ENCODE assay signal across 7 cellular contexts in genomic region chr19:3479177-3479818, GRCh38.
A peak's percentile ranks its signal among the peaks of the same experiment; 100 is the strongest.
DNase-seq lines count a peak whose midpoint lies in the region; ATAC-seq, FAIRE-seq and TF ChIP-seq lines count a peak whose summit lies in the region.
"Had no signal": no experiment of that assay in that cellular context is flagged by ENCODE, and none has a peak within 500 bp of the region (broad histone marks: within the 10 kb centered on the region; RNA-seq: fewer than 3 reads in every experiment).

No MANE protein-coding gene starts in this region.

- TF ChIP-seq CTCF in GM13977 (IDR thresholded peaks at IDR 0.05; ENCODE audit: extremely low read depth, insufficient read depth, missing control alignments), result no peak

- DNase-seq in GM13977 (ENCODE audit: low spot score), result peak; percentile 83
- DNase-seq in iPS-NIHi11 (ENCODE audit: low spot score), result peak; percentile 85
- no peak for DNase-seq in HTR-8/SVneo (ENCODE audit: insufficient read length, low spot score)
- DNase-seq in NCI-H1694 (lab: John Stamatoyannopoulos, UW), result no peak
- DNase-seq: gastrocnemius medialis had no signal

- FAIRE-seq in HTR-8/SVneo (lab: Jason Lieb, UNC), result no peak

- ATAC-seq in SK-N-SH treated with all-trans-retinoic acid at 6 μM for 48 hours (peak; percentile 35; the same call in 2 of the 3 replicates), GM19395 (IDR thresholded peaks at IDR 0.05; ENCODE audit: unreplicated experiment) (no peak)

- in situ Hi-C loops in GM13977 (cut with MboI; ENCODE audit: low pct_unique_long_range_greater_than_20kb, low sequenced_read_pairs, unreplicated experiment), result loop anchor here (25.0 kb wide), 1 partner anchor 517 kb away; no protein-coding TSS in a partner anchor

TF ChIP-seq in SK-N-SH treated with all-trans-retinoic acid at 6 μM for 48 hours, 23 proteins besides CTCF, POLR2A, EP300 and RAD21:
- TF ChIP-seq ZC3H10 (CRISPR knock-in tag; IDR thresholded peaks at IDR 0.05) (no peak), SNAI2 (CRISPR knock-in tag; IDR thresholded peaks at IDR 0.05) (no peak), POU6F1 (CRISPR knock-in tag; IDR thresholded peaks at IDR 0.05; ENCODE audit: borderline replicate concordance, low read depth) (no peak), ISL1 (CRISPR knock-in tag; IDR thresholded peaks at IDR 0.05) (no peak), GLIS3 (CRISPR knock-in tag; IDR thresholded peaks at IDR 0.05) (no peak), ZNF8 (CRISPR knock-in tag; IDR thresholded peaks at IDR 0.05) (no peak), TSHZ2 (CRISPR knock-in tag; IDR thresholded peaks at IDR 0.05) (no peak), PATZ1 (CRISPR knock-in tag; IDR thresholded peaks at IDR 0.05; ENCODE audit: borderline replicate concordance) (no peak), PPARA (CRISPR knock-in tag; IDR thresholded peaks at IDR 0.05; ENCODE audit: borderline replicate concordance) (no peak), RARB (CRISPR knock-in tag; IDR thresholded peaks at IDR 0.05) (no peak), CSRNP3 (CRISPR knock-in tag; IDR thresholded peaks at IDR 0.05) (no peak), BACH2 (CRISPR knock-in tag; IDR thresholded peaks at IDR 0.05; ENCODE audit: borderline replicate concordance) (no peak), CSDC2 (CRISPR knock-in tag; IDR thresholded peaks at IDR 0.05) (no peak), OSR1 (CRISPR knock-in tag; IDR thresholded peaks at IDR 0.05) (no peak), TCF4 (CRISPR knock-in tag; IDR thresholded peaks at IDR 0.05; ENCODE audit: borderline replicate concordance) (no peak), ZNF70 (CRISPR knock-in tag; IDR thresholded peaks at IDR 0.05) (no peak), ZNF565 (CRISPR knock-in tag; conservative IDR thresholded peaks at IDR 0.05; ENCODE audit: low read depth) (no peak), ARNTL (CRISPR knock-in tag; IDR thresholded peaks at IDR 0.05; ENCODE audit: borderline replicate concordance, low read depth) (no peak), ESRRG (CRISPR knock-in tag; IDR thresholded peaks at IDR 0.05) (no peak), ZFP30 (CRISPR knock-in tag; IDR thresholded peaks at IDR 0.05) (no peak)

Comparison
In these comparisons a context has a peak if more than half of its experiments do, and no peak if none do; other contexts are left out.
1. DNase-seq: peak in GM13977 (single experiment) and iPS-NIHi11 (single experiment); none in HTR-8/SVneo (single experiment) and NCI-H1694 (single experiment).